ENCODE assay signal across 24 cellular contexts in the genomic region with DNA sequence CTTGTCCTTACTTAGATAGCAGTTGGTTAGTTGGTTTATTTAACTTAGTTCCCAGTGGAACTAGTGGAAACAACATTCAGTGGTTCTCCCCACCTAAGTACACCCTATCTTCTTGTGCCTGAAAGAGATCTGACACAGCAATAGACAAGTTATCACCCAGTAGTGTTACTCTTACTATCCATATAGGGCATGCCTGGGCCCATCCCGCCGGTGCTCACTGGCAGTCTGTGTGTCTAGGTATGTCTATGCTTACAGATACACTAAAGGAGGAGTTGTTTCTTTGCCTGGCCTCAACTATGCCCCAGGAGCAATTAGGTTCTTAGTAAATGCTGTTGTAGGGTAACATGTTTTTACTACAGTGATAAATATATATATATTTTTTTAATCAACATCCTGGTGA.
"Had no signal": no experiment of that assay in that cellular context is flagged by ENCODE, and none has a peak within 500 bp of the region (broad histone marks: within the 10 kb centered on the region; RNA-seq: fewer than 3 reads in every experiment).

No MANE protein-coding gene starts in this region.

- DNase-seq: activated B cell treated with CpG ODN at 0.5 μM for 24 hours; activated CD4-positive, alpha-beta T cell treated with anti-CD3 and anti-CD28 coated beads for 36 hours; activated CD4-positive, alpha-beta T cell treated with anti-CD3 and anti-CD28 coated beads, Interleukin-2, amount 50 U/mL, for 4 hours; activated CD8-positive, alpha-beta memory T cell treated with anti-CD3 and anti-CD28 coated beads for 24 hours; activated CD8-positive, alpha-beta memory T cell treated with anti-CD3 and anti-CD28 coated beads, Interleukin-2, amount 50 U/mL, for 4 hours; activated T-cell treated with anti-CD3 and anti-CD28 coated beads, Interleukin-2, amount 50 U/mL, for 24 hours; aorta; central memory CD4-positive, alpha-beta T cell; erythroblast; hypothalamus; left cardiac atrium; mucosa of descending colon; ovary; stimulated activated CD4-positive, alpha-beta T cell treated with anti-CD3 and anti-CD28 coated beads, Interleukin-12 subunit alpha, Interleukin-12 subunit beta, amount 100 ng/mL, for 4 hours; stimulated activated CD4-positive, alpha-beta T cell treated with anti-CD3 and anti-CD28 coated beads, Interleukin-4, amount 100 ng/mL, for 4 hours; stimulated activated naive CD8-positive, alpha-beta T cell treated with anti-CD3 and anti-CD28 coated beads, Interleukin-15, Interleukin-2, amounts not matched to agents 100 U/mL and 50 U/mL, for 24 hours; T-helper 1 cell had no signal

- ATAC-seq: activated CD4-positive, alpha-beta T cell treated with anti-CD3 and anti-CD28 coated beads for 36 hours; activated naive CD4-positive, alpha-beta T cell treated with anti-CD3 and anti-CD28 coated beads, Interleukin-2, amount 50 U/mL, for 72 hours; activated T-helper 17 cell treated with anti-CD3 and anti-CD28 coated beads, Interleukin-2, amount 50 U/mL, for 72 hours; left cardiac atrium; mucosa of descending colon; stimulated activated naive CD8-positive, alpha-beta T cell treated with anti-CD3 and anti-CD28 coated beads, Interleukin-15, Interleukin-2, amounts not matched to agents 100 U/mL and 50 U/mL, for 24 hours had no signal

- H3K4me1 Mint-ChIP-seq: activated B cell treated with CpG ODN at 0.5 μM for 24 hours; activated CD4-positive, alpha-beta T cell treated with anti-CD3 and anti-CD28 coated beads for 36 hours; activated T-helper 17 cell treated with anti-CD3 and anti-CD28 coated beads, Interleukin-2, amount 50 U/mL, for 72 hours; memory B cell had no signal

- H3K27ac ChIP-seq: ovary, prostate gland had no signal

- H3K9me3 Mint-ChIP-seq: activated T-helper 17 cell treated with anti-CD3 and anti-CD28 coated beads, Interleukin-2, amount 50 U/mL, for 72 hours; memory B cell had no signal

- H3K27me3 ChIP-seq: ovary had no signal

- H3K27ac Mint-ChIP-seq: activated B cell treated with CpG ODN at 0.5 μM for 24 hours; activated CD4-positive, alpha-beta T cell treated with anti-CD3 and anti-CD28 coated beads for 36 hours; activated naive CD4-positive, alpha-beta T cell treated with anti-CD3 and anti-CD28 coated beads, Interleukin-2, amount 50 U/mL, for 72 hours; activated T-cell treated with anti-CD3 and anti-CD28 coated beads, Interleukin-2, amount 50 U/mL, for 24 hours; activated T-helper 17 cell treated with anti-CD3 and anti-CD28 coated beads, Interleukin-2, amount 50 U/mL, for 72 hours; brain; memory B cell had no signal

- FAIRE-seq: colon, frontal cortex had no signal

- H3K36me3 Mint-ChIP-seq: memory B cell had no signal

- H3K4me3 ChIP-seq: mucosa of descending colon, ovary, prostate gland had no signal

- H3K36me3 ChIP-seq: ovary, prostate gland had no signal

- H3K4me1 ChIP-seq: prostate gland had no signal

- H3K4me3 Mint-ChIP-seq: activated B cell treated with CpG ODN at 0.5 μM for 24 hours; activated CD4-positive, alpha-beta T cell treated with anti-CD3 and anti-CD28 coated beads for 36 hours; activated T-cell treated with anti-CD3 and anti-CD28 coated beads, Interleukin-2, amount 50 U/mL, for 24 hours; activated T-helper 17 cell treated with anti-CD3 and anti-CD28 coated beads, Interleukin-2, amount 50 U/mL, for 72 hours; brain; memory B cell had no signal

- H3K9me3 ChIP-seq: mucosa of descending colon, ovary, prostate gland had no signal
